Comparison of ENCODE assay signal across 1 cellular context in the genomic region with DNA sequence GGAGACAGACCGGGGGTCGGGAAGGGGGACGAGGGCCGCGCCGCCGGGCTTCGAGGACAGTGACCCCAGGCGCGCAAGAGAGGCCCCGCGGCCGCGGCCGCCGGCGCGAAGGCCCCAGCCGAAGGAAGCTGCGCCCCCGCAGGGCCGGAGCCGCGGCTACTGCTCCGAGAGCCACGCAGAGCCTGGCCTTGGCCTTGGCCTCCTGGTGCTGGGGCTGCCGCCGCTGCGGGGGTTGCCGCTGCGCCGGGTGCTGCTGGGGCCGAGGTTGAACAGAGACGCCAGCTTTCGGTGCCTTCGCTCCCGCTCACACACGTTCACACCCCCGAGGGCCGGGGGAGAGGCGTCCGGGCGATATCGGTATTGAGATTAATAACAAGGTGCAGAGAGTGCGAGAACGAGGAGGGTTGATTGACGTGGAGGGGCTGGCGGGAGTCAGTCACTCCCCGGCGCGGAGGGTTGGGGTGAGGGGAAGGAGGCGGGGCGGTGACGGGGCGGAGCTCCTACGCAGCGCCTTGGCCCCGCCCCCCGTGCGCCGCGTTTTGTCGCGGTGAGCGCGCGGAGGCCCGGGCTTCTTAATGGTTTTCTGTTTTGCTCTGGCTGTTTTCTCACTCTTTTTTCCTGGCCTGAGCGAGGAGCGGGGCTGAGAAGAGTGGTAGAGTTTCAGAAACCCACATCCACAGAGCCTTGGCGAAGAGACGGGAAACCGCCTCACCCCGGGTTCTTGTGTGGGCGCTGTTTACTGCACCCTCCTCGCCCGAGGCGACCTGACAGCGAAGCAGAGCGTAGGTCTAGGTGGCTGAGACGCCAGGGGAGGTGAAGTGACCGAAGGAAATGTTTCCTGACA.
TF ChIP-seq lines count a peak whose summit lies in the region.

No MANE protein-coding gene starts in this region.

TF ChIP-seq in HepG2, 621 proteins besides CTCF, POLR2A, EP300 and RAD21 (continued from another document and continues in another):
- TF ChIP-seq ZBTB20 (CRISPR knock-in tag; IDR thresholded peaks at IDR 0.05; ENCODE audit: borderline replicate concordance, low read depth), result peak; percentile 42; the same call in 1 of the 2 replicates
- TF ChIP-seq SNAPC2 (CRISPR knock-in tag; IDR thresholded peaks at IDR 0.05), result no peak
- TF ChIP-seq KMT2B (CRISPR knock-in tag; IDR thresholded peaks at IDR 0.05), result peak; percentile 81
- no peak for TF ChIP-seq IKZF1 (IDR thresholded peaks at IDR 0.05)
- peak; percentile 63; the same call in 1 of the 2 replicates for TF ChIP-seq ZNF331 (CRISPR knock-in tag; IDR thresholded peaks at IDR 0.05)
- TF ChIP-seq NFKB2 (CRISPR knock-in tag; IDR thresholded peaks at IDR 0.05; ENCODE audit: borderline replicate concordance), result peak; percentile 24; the same call in 1 of the 2 replicates
- TF ChIP-seq ZFX (CRISPR knock-in tag; IDR thresholded peaks at IDR 0.05; ENCODE audit: low read depth), result peak; percentile 91
- peak; percentile 73; the same call in 1 of the 2 replicates for TF ChIP-seq ZBTB3 (CRISPR knock-in tag; IDR thresholded peaks at IDR 0.05; ENCODE audit: borderline replicate concordance, low read depth)
- peak; percentile 57 for TF ChIP-seq ZMYM4 (CRISPR knock-in tag; IDR thresholded peaks at IDR 0.05)
- no peak for TF ChIP-seq ZNF841 (CRISPR knock-in tag; IDR thresholded peaks at IDR 0.05; ENCODE audit: borderline replicate concordance)
- TF ChIP-seq, protein P1, sequence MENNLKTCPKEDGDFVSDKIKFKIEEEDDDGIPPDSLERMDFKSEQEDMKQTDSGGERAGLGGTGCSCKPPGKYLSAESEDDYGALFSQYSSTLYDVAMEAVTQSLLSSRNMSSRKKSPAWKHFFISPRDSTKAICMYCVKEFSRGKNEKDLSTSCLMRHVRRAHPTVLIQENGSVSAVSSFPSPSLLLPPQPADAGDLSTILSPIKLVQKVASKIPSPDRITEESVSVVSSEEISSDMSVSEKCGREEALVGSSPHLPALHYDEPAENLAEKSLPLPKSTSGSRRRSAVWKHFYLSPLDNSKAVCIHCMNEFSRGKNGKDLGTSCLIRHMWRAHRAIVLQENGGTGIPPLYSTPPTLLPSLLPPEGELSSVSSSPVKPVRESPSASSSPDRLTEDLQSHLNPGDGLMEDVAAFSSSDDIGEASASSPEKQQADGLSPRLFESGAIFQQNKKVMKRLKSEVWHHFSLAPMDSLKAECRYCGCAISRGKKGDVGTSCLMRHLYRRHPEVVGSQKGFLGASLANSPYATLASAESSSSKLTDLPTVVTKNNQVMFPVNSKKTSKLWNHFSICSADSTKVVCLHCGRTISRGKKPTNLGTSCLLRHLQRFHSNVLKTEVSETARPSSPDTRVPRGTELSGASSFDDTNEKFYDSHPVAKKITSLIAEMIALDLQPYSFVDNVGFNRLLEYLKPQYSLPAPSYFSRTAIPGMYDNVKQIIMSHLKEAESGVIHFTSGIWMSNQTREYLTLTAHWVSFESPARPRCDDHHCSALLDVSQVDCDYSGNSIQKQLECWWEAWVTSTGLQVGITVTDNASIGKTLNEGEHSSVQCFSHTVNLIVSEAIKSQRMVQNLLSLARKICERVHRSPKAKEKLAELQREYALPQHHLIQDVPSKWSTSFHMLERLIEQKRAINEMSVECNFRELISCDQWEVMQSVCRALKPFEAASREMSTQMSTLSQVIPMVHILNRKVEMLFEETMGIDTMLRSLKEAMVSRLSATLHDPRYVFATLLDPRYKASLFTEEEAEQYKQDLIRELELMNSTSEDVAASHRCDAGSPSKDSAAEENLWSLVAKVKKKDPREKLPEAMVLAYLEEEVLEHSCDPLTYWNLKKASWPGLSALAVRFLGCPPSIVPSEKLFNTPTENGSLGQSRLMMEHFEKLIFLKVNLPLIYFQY (CRISPR knock-in tag; IDR thresholded peaks at IDR 0.05; ENCODE audit: borderline replicate concordance), result peak; percentile 24; the same call in 1 of the 2 replicates
- peak; percentile 75 for TF ChIP-seq ZNF430 (CRISPR knock-in tag; IDR thresholded peaks at IDR 0.05)
- no peak for TF ChIP-seq ZSCAN29 (CRISPR knock-in tag; conservative IDR thresholded peaks at IDR 0.05)
- peak; percentile 85 for TF ChIP-seq ZNF605 (CRISPR knock-in tag; IDR thresholded peaks at IDR 0.05)
- TF ChIP-seq ZNF530 (CRISPR knock-in tag; IDR thresholded peaks at IDR 0.05; ENCODE audit: low read depth), result no peak
- peak; percentile 8; the same call in 1 of the 2 replicates for TF ChIP-seq ZNF12 (CRISPR knock-in tag; IDR thresholded peaks at IDR 0.05)
- TF ChIP-seq ARNT2 (CRISPR knock-in tag; IDR thresholded peaks at IDR 0.05; ENCODE audit: low read depth), result peak; percentile 89
- TF ChIP-seq, protein P2, sequence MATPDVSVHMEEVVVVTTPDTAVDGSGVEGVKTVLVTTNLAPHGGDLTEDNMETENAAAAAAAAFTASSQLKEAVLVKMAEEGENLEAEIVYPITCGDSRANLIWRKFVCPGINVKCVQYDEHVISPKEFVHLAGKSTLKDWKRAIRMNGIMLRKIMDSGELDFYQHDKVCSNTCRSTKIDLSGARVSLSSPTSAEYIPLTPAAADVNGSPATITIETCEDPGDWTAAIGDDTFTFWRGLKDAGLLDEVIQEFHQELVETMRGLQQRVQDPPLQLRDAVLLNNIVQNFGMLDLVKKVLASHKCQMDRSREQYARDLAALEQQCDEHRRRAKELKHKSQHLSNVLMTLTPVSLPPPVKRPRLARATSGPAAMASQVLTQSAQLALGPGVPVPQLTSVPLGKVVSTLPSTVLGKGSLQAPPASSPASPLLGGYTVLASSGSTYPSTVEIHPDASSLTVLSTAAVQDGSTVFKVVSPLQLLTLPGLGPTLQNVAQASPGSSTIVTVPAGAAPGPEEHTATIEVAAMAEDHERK (CRISPR knock-in tag; IDR thresholded peaks at IDR 0.05; ENCODE audit: low read depth), result 0 out of 2 replicates have a peak, but pooled peaks have one; percentile 28
- TF ChIP-seq TBX3 (IDR thresholded peaks at IDR 0.05; ENCODE audit: borderline replicate concordance), result peak; percentile 31; the same call in 1 of the 2 replicates
- peak; percentile 32; the same call in 1 of the 2 replicates for TF ChIP-seq ZNF556 (CRISPR knock-in tag; IDR thresholded peaks at IDR 0.05; ENCODE audit: borderline replicate concordance)
- TF ChIP-seq, protein P3, sequence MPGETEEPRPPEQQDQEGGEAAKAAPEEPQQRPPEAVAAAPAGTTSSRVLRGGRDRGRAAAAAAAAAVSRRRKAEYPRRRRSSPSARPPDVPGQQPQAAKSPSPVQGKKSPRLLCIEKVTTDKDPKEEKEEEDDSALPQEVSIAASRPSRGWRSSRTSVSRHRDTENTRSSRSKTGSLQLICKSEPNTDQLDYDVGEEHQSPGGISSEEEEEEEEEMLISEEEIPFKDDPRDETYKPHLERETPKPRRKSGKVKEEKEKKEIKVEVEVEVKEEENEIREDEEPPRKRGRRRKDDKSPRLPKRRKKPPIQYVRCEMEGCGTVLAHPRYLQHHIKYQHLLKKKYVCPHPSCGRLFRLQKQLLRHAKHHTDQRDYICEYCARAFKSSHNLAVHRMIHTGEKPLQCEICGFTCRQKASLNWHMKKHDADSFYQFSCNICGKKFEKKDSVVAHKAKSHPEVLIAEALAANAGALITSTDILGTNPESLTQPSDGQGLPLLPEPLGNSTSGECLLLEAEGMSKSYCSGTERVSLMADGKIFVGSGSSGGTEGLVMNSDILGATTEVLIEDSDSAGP (CRISPR knock-in tag; IDR thresholded peaks at IDR 0.05; ENCODE audit: borderline replicate concordance), result peak; percentile 71; the same call in 1 of the 2 replicates
- TF ChIP-seq NR2F6 (IDR thresholded peaks at IDR 0.05), result no peak
- peak; percentile 14; the same call in 1 of the 2 replicates for TF ChIP-seq NR2F6 (CRISPR knock-in tag; IDR thresholded peaks at IDR 0.05)
- no peak for TF ChIP-seq ZC3H4 (CRISPR knock-in tag; IDR thresholded peaks at IDR 0.05; ENCODE audit: borderline replicate concordance)
- peak; percentile 48; the same call in 1 of the 2 replicates for TF ChIP-seq ZFP82 (CRISPR knock-in tag; IDR thresholded peaks at IDR 0.05; ENCODE audit: borderline replicate concordance)
- 0 out of 2 replicates have a peak, but pooled peaks have one; percentile 18 for TF ChIP-seq DR1 (CRISPR knock-in tag; IDR thresholded peaks at IDR 0.05)
- no peak for TF ChIP-seq ZNF629 (CRISPR knock-in tag; conservative IDR thresholded peaks at IDR 0.05)
- no peak for TF ChIP-seq GABPA (IDR thresholded peaks at IDR 0.05; ENCODE audit: low read depth, low read length)
- no peak for TF ChIP-seq GABPA (CRISPR knock-in tag; IDR thresholded peaks at IDR 0.05; ENCODE audit: low read depth)
- TF ChIP-seq MAZ (IDR thresholded peaks at IDR 0.05; ENCODE audit: borderline replicate concordance, low read depth, low read length), result no peak; the same call in none of the 2 replicates
- TF ChIP-seq MAZ (CRISPR knock-in tag; IDR thresholded peaks at IDR 0.05; ENCODE audit: low read depth), result peak; percentile 77
- peak; percentile 67; the same call in 1 of the 2 replicates for TF ChIP-seq ZNF773 (CRISPR knock-in tag; IDR thresholded peaks at IDR 0.05; ENCODE audit: borderline replicate concordance)
- TF ChIP-seq, protein P4, sequence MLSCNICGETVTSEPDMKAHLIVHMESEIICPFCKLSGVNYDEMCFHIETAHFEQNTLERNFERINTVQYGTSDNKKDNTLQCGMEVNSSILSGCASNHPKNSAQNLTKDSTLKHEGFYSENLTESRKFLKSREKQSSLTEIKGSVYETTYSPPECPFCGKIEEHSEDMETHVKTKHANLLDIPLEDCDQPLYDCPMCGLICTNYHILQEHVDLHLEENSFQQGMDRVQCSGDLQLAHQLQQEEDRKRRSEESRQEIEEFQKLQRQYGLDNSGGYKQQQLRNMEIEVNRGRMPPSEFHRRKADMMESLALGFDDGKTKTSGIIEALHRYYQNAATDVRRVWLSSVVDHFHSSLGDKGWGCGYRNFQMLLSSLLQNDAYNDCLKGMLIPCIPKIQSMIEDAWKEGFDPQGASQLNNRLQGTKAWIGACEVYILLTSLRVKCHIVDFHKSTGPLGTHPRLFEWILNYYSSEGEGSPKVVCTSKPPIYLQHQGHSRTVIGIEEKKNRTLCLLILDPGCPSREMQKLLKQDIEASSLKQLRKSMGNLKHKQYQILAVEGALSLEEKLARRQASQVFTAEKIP (CRISPR knock-in tag; IDR thresholded peaks at IDR 0.05; ENCODE audit: borderline replicate concordance), result no peak
- TF ChIP-seq, protein P5, sequence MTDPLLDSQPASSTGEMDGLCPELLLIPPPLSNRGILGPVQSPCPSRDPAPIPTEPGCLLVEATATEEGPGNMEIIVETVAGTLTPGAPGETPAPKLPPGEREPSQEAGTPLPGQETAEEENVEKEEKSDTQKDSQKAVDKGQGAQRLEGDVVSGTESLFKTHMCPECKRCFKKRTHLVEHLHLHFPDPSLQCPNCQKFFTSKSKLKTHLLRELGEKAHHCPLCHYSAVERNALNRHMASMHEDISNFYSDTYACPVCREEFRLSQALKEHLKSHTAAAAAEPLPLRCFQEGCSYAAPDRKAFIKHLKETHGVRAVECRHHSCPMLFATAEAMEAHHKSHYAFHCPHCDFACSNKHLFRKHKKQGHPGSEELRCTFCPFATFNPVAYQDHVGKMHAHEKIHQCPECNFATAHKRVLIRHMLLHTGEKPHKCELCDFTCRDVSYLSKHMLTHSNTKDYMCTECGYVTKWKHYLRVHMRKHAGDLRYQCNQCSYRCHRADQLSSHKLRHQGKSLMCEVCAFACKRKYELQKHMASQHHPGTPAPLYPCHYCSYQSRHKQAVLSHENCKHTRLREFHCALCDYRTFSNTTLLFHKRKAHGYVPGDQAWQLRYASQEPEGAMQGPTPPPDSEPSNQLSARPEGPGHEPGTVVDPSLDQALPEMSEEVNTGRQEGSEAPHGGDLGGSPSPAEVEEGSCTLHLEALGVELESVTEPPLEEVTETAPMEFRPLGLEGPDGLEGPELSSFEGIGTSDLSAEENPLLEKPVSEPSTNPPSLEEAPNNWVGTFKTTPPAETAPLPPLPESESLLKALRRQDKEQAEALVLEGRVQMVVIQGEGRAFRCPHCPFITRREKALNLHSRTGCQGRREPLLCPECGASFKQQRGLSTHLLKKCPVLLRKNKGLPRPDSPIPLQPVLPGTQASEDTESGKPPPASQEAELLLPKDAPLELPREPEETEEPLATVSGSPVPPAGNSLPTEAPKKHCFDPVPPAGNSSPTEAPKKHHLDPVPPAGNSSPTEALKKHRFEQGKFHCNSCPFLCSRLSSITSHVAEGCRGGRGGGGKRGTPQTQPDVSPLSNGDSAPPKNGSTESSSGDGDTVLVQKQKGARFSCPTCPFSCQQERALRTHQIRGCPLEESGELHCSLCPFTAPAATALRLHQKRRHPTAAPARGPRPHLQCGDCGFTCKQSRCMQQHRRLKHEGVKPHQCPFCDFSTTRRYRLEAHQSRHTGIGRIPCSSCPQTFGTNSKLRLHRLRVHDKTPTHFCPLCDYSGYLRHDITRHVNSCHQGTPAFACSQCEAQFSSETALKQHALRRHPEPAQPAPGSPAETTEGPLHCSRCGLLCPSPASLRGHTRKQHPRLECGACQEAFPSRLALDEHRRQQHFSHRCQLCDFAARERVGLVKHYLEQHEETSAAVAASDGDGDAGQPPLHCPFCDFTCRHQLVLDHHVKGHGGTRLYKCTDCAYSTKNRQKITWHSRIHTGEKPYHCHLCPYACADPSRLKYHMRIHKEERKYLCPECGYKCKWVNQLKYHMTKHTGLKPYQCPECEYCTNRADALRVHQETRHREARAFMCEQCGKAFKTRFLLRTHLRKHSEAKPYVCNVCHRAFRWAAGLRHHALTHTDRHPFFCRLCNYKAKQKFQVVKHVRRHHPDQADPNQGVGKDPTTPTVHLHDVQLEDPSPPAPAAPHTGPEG (CRISPR knock-in tag; IDR thresholded peaks at IDR 0.05), result peak; percentile 81
- TF ChIP-seq ZNF816 (CRISPR knock-in tag; IDR thresholded peaks at IDR 0.05; ENCODE audit: borderline replicate concordance), result no peak
- no peak for TF ChIP-seq ZFYVE20 (CRISPR knock-in tag; IDR thresholded peaks at IDR 0.05; ENCODE audit: borderline replicate concordance, low read depth)
- no peak for TF ChIP-seq TCF7L2 (IDR thresholded peaks at IDR 0.05; ENCODE audit: low read depth, low read length)
- TF ChIP-seq FOXK1 (CRISPR knock-in tag; IDR thresholded peaks at IDR 0.05; ENCODE audit: borderline replicate concordance, low read depth), result peak; percentile 55; the same call in 1 of the 2 replicates
- TF ChIP-seq, protein P6, sequence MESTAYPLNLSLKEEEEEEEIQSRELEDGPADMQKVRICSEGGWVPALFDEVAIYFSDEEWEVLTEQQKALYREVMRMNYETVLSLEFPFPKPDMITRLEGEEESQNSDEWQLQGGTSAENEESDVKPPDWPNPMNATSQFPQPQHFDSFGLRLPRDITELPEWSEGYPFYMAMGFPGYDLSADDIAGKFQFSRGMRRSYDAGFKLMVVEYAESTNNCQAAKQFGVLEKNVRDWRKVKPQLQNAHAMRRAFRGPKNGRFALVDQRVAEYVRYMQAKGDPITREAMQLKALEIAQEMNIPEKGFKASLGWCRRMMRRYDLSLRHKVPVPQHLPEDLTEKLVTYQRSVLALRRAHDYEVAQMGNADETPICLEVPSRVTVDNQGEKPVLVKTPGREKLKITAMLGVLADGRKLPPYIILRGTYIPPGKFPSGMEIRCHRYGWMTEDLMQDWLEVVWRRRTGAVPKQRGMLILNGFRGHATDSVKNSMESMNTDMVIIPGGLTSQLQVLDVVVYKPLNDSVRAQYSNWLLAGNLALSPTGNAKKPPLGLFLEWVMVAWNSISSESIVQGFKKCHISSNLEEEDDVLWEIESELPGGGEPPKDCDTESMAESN (CRISPR knock-in tag; conservative IDR thresholded peaks at IDR 0.05), result peak; percentile 69; the same call in 1 of the 2 replicates
- TF ChIP-seq KLF12 (CRISPR knock-in tag; IDR thresholded peaks at IDR 0.05; ENCODE audit: borderline replicate concordance), result peak; percentile 47; the same call in 1 of the 2 replicates
